Comparison of ENCODE assay signal across 19 cellular contexts in the genomic region with DNA sequence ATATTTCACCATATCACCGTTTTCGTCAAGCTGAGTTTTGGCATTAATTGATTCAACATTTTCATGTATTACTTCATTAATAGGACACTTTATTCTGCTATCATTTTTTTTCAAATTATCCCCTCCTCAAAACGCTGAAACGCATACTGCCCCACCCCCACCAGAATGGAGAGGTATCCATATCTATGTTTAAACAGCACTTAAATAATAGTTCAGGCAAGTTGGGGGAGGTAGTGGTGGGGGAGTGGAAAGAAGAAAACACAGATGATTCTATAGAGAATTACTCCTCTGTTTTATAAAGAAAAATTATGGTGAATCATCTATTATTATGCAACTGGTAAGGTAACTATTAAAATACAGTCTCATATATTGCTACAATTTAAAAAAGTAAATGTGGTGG.
"Had no signal": no experiment of that assay in that cellular context is flagged by ENCODE, and none has a peak within 500 bp of the region (broad histone marks: within the 10 kb centered on the region; RNA-seq: fewer than 3 reads in every experiment).

No MANE protein-coding gene starts in this region.

- ATAC-seq: activated CD4-positive, alpha-beta T cell treated with anti-CD3 and anti-CD28 coated beads for 36 hours; activated naive CD4-positive, alpha-beta T cell treated with anti-CD3 and anti-CD28 coated beads, Interleukin-2, amount 50 U/mL, for 72 hours; activated T-cell treated with anti-CD3 and anti-CD28 coated beads, Interleukin-2, amount 50 U/mL, for 4 hours; body of pancreas; naive thymus-derived CD4-positive, alpha-beta T cell had no signal

- H3K4me3 ChIP-seq: body of pancreas, tibial nerve, vagina had no signal

- H3K4me1 Mint-ChIP-seq: activated CD4-positive, alpha-beta T cell treated with anti-CD3 and anti-CD28 coated beads for 36 hours; naive thymus-derived CD4-positive, alpha-beta T cell had no signal

- H3K27ac ChIP-seq: body of pancreas, neutrophil, vagina had no signal

- H3K27me3 ChIP-seq: body of pancreas, neutrophil, tibial nerve, vagina had no signal

- H3K27ac Mint-ChIP-seq: activated CD4-positive, alpha-beta memory T cell treated with anti-CD3 and anti-CD28 coated beads for 36 hours; activated CD4-positive, alpha-beta T cell treated with anti-CD3 and anti-CD28 coated beads for 36 hours; activated naive CD4-positive, alpha-beta T cell treated with anti-CD3 and anti-CD28 coated beads, Interleukin-2, amount 50 U/mL, for 72 hours; naive thymus-derived CD4-positive, alpha-beta T cell; T-helper 1 cell treated with Interleukin-12 subunit alpha and Interleukin-12 subunit beta and Interleukin-4 antibody, amounts not matched to agents 30 μg/mL and 1 μg/mL, for 36 hours had no signal

- H3K36me3 ChIP-seq: neutrophil, tibial nerve, vagina had no signal

- H3K9me3 Mint-ChIP-seq: activated CD4-positive, alpha-beta memory T cell treated with anti-CD3 and anti-CD28 coated beads for 36 hours; activated naive CD4-positive, alpha-beta T cell treated with anti-CD3 and anti-CD28 coated beads, Interleukin-2, amount 50 U/mL, for 72 hours; activated T-cell treated with anti-CD3 and anti-CD28 coated beads, Interleukin-2, amount 50 U/mL, for 4 hours; T-helper 1 cell treated with Interleukin-12 subunit alpha and Interleukin-12 subunit beta and Interleukin-4 antibody, amounts not matched to agents 30 μg/mL and 1 μg/mL, for 36 hours had no signal

- H3K4me3 Mint-ChIP-seq: activated CD4-positive, alpha-beta memory T cell treated with anti-CD3 and anti-CD28 coated beads for 36 hours; activated CD4-positive, alpha-beta T cell treated with anti-CD3 and anti-CD28 coated beads for 36 hours; activated T-cell treated with anti-CD3 and anti-CD28 coated beads, Interleukin-2, amount 50 U/mL, for 4 hours; naive thymus-derived CD4-positive, alpha-beta T cell; T-helper 1 cell treated with Interleukin-12 subunit alpha and Interleukin-12 subunit beta and Interleukin-4 antibody, amounts not matched to agents 30 μg/mL and 1 μg/mL, for 36 hours had no signal

- DNase-seq: activated CD4-positive, alpha-beta memory T cell treated with anti-CD3 and anti-CD28 coated beads for 36 hours; activated CD4-positive, alpha-beta T cell treated with anti-CD3 and anti-CD28 coated beads for 36 hours; activated effector memory CD4-positive, alpha-beta T cell treated with Interleukin-2 at 50 U/mL for 16 hours; activated T-cell treated with anti-CD3 and anti-CD28 coated beads, Interleukin-2, amount 50 U/mL, for 4 hours; effector CD8-positive, alpha-beta T cell; foreskin melanocyte; naive thymus-derived CD4-positive, alpha-beta T cell; posterior cingulate gyrus; small intestine; stimulated activated CD4-positive, alpha-beta T cell treated with anti-CD3 and anti-CD28 coated beads, Interleukin-4, amount 100 ng/mL, for 4 hours; stimulated activated CD8-positive, alpha-beta memory T cell treated with anti-CD3 and anti-CD28 coated beads, Interleukin-4, amount 100 ng/mL, for 48 hours; stimulated activated naive CD4-positive, alpha-beta T cell treated with Interleukin-2 at 50 U/mL for 16 hours; substantia nigra had no signal

- H3K9me3 ChIP-seq: body of pancreas, neutrophil, tibial nerve, vagina had no signal

- H3K27me3 Mint-ChIP-seq: activated CD4-positive, alpha-beta memory T cell treated with anti-CD3 and anti-CD28 coated beads for 36 hours had no signal

- H3K4me1 ChIP-seq: body of pancreas, vagina had no signal

- H3K36me3 Mint-ChIP-seq: activated CD4-positive, alpha-beta memory T cell treated with anti-CD3 and anti-CD28 coated beads for 36 hours; activated naive CD4-positive, alpha-beta T cell treated with anti-CD3 and anti-CD28 coated beads, Interleukin-2, amount 50 U/mL, for 72 hours; naive thymus-derived CD4-positive, alpha-beta T cell had no signal
